ENCODE assay signal across 20 cellular contexts in the genomic region with DNA sequence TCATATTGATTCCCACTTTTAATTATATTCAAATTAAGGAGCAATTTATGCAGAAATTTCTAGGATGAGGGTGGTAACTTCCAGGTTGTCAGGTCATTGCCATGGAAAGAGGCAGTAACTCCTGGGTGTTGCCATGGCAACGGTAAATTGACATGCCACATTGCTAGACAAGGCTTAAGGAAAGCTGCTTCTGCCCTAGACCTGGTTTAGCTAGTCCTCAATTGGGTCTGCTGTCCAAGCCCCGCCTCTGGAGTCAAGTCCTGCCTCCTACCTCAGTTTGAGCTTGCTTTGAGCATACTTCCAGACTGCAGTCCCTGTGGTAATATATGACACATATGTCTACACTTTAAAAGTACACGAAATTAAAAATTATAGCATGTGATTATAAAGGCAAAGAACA. TPM values are rescaled to one million over a fixed set of nuclear protein-coding genes. Genes with fewer than 3 reads are reported as not detected.
"Had no signal": no experiment of that assay in that cellular context is flagged by ENCODE, and none has a peak within 500 bp of the region (broad histone marks: within the 10 kb centered on the region; RNA-seq: fewer than 3 reads in every experiment).

No MANE protein-coding gene starts in this region.

RNA-seq across cellular contexts. Expression of a gene that starts 53.9 kb away (rescaled TPM):
- total RNA-seq: dermis microvascular lymphatic vessel endothelial cell; endodermal cell; esophagus mucosa; esophagus squamous epithelium; gastrocnemius medialis; glomerular endothelial cell; heart right ventricle; kidney epithelial cell; left cardiac atrium; left lung; left ventricle myocardium superior; lower leg skin; lower lobe of right lung; lung microvascular endothelial cell; mesenteric fat pad; mesothelial cell of epicardium; mucosa of descending colon; myocyte; naive thymus-derived CD8-positive, alpha-beta T cell had no signal
- polyA plus RNA-seq: heart right ventricle; keratinocyte; naive thymus-derived CD8-positive, alpha-beta T cell had no signal
